ENCODE assay signal across 13 cellular contexts in genomic region chr6:120005292-120005976, GRCh38.
A peak's percentile ranks its signal among the peaks of the same experiment; 100 is the strongest.
DNase-seq lines count a peak whose midpoint lies in the region; ATAC-seq and TF ChIP-seq lines count a peak whose summit lies in the region.
"Had no signal": no experiment of that assay in that cellular context is flagged by ENCODE, and none has a peak within 500 bp of the region (broad histone marks: within the 10 kb centered on the region; RNA-seq: fewer than 3 reads in every experiment).

No MANE protein-coding gene starts in this region.

- H3K27me3 ChIP-seq in GM23248 (replicated peaks; ENCODE audit: insufficient read depth) (no peaks in the 10 kb centered on the region), neural progenitor cell (no peaks in the 10 kb centered on the region)
- H3K27me3 ChIP-seq: heart right ventricle had no signal

- H3K4me3 ChIP-seq in GM23248 (no peak overlapping the region), neural progenitor cell (no peak overlapping the region)
- H3K4me3 ChIP-seq: heart right ventricle had no signal

- H3F3A ChIP-seq in GM23248 (ENCODE audit: insufficient read depth) (no peaks in the 10 kb centered on the region), neural progenitor cell (ENCODE audit: low read depth) (no peaks in the 10 kb centered on the region)

- no peaks in the 10 kb centered on the region for H3K9me3 Mint-ChIP-seq in neural progenitor cell
- peaks cover 4% of the 10 kb centered on the region for H3K9me3 Mint-ChIP-seq in chondrocyte (ENCODE audit: low read depth)
- H3K9me3 Mint-ChIP-seq in endothelial cell (ENCODE audit: unreplicated experiment) = no peaks in the 10 kb centered on the region

- no peaks in the 10 kb centered on the region for H3K36me3 Mint-ChIP-seq in neural progenitor cell
- no peaks in the 10 kb centered on the region for H3K36me3 Mint-ChIP-seq in chondrocyte (ENCODE audit: low read depth)
- no peaks in the 10 kb centered on the region for H3K36me3 Mint-ChIP-seq in endothelial cell (ENCODE audit: low read depth, unreplicated experiment)

- 77 to 79% methylated on average over 12 of the region's 12 CpGs for WGBS in GM23248 (ENCODE audit: low coverage in 1 of 2, low lambda C conversion rate in 2 of 2, missing lambda C conversion rate in 2 of 2), 2 experiments

- H4K20me1 ChIP-seq in GM23248 (ENCODE audit: insufficient read depth) (no peaks in the 10 kb centered on the region), neural progenitor cell (ENCODE audit: low read depth) (no peaks in the 10 kb centered on the region)

- no peak overlapping the region for H3K27ac Mint-ChIP-seq in neural progenitor cell
- no peak overlapping the region for H3K27ac Mint-ChIP-seq in chondrocyte (ENCODE audit: unreplicated experiment)
- H3K27ac Mint-ChIP-seq in endothelial cell (ENCODE audit: unreplicated experiment) = no peak overlapping the region
- H3K27ac Mint-ChIP-seq: nephron had no signal

- H2AFZ ChIP-seq in GM23248 (no peak overlapping the region), neural progenitor cell (replicated peaks) (peak overlapping the region; percentile 66)

- no peak for TF ChIP-seq CTCF in neural progenitor cell (IDR thresholded peaks at IDR 0.05)
- TF ChIP-seq CTCF in chondrocyte (IDR thresholded peaks at IDR 0.05) = no peak
- TF ChIP-seq CTCF in endothelial cell (IDR thresholded peaks at IDR 0.05; ENCODE audit: unreplicated experiment) = no peak

- in situ Hi-C loops in GM23248 (cut with MboI) = no loop called here

- H3K27me3 Mint-ChIP-seq in neural progenitor cell (ENCODE audit: insufficient read depth, low read depth) = no peaks in the 10 kb centered on the region
- H3K27me3 Mint-ChIP-seq in chondrocyte (ENCODE audit: low read depth) = peaks cover 8% of the 10 kb centered on the region
- H3K27me3 Mint-ChIP-seq in endothelial cell (ENCODE audit: unreplicated experiment) = no peaks in the 10 kb centered on the region

- H3K36me3 ChIP-seq in GM23248 (ENCODE audit: low read depth) = no peaks in the 10 kb centered on the region
- no peaks in the 10 kb centered on the region for H3K36me3 ChIP-seq in neural progenitor cell
- H3K36me3 ChIP-seq: heart right ventricle had no signal

- H3K9me3 ChIP-seq in GM23248 (ENCODE audit: low read depth) = no peaks in the 10 kb centered on the region
- H3K9me3 ChIP-seq in neural progenitor cell (ENCODE audit: low read depth) = no peaks in the 10 kb centered on the region

- no peaks in the 10 kb centered on the region for H3K4me1 ChIP-seq in GM23248 (ENCODE audit: insufficient read depth)
- no peaks in the 10 kb centered on the region for H3K4me1 ChIP-seq in neural progenitor cell
- H3K4me1 ChIP-seq: heart right ventricle had no signal

- H3K79me2 ChIP-seq in GM23248 (ENCODE audit: insufficient read depth) = no peaks in the 10 kb centered on the region
- no peaks in the 10 kb centered on the region for H3K79me2 ChIP-seq in neural progenitor cell (ENCODE audit: low read depth)

- H3K27ac ChIP-seq in GM23248 (no peak overlapping the region), neural progenitor cell (no peak overlapping the region)
- H3K27ac ChIP-seq: heart right ventricle had no signal

- no peaks in the 10 kb centered on the region for H3K9me2 ChIP-seq in GM23248 (ENCODE audit: insufficient read depth)

- H3K4me3 Mint-ChIP-seq in neural progenitor cell = no peak overlapping the region
- no peak overlapping the region for H3K4me3 Mint-ChIP-seq in chondrocyte (ENCODE audit: unreplicated experiment)
- H3K4me3 Mint-ChIP-seq in endothelial cell (ENCODE audit: unreplicated experiment) = no peak overlapping the region
- H3K4me3 Mint-ChIP-seq: nephron had no signal

- H3K9ac ChIP-seq in GM23248 (no peak overlapping the region), neural progenitor cell (no peak overlapping the region)

- H3K4me2 ChIP-seq in GM23248 (ENCODE audit: unreplicated experiment) (no peak overlapping the region), neural progenitor cell (no peak overlapping the region)

- no peaks in the 10 kb centered on the region for H3K4me1 Mint-ChIP-seq in neural progenitor cell
- no peaks in the 10 kb centered on the region for H3K4me1 Mint-ChIP-seq in chondrocyte (ENCODE audit: low read depth)
- no peaks in the 10 kb centered on the region for H3K4me1 Mint-ChIP-seq in endothelial cell (ENCODE audit: unreplicated experiment)
- H3K4me1 Mint-ChIP-seq: nephron had no signal

- no peak for ATAC-seq in HG02588 (IDR thresholded peaks at IDR 0.05; ENCODE audit: unreplicated experiment)
- ATAC-seq: heart right ventricle, Right ventricle myocardium inferior had no signal

- DNase-seq in GM23248 = peak; percentile 0
- peak; percentile 90 for DNase-seq in NCI-H1436 (lab: John Stamatoyannopoulos, UW)
- peak; percentile 85 for DNase-seq in RPMI7951 (ENCODE audit: low read depth)
- no peak for DNase-seq in neural progenitor cell (ENCODE audit: low spot score)
- DNase-seq in chondrocyte (ENCODE audit: low spot score) = no peak
- DNase-seq in endothelial cell (ENCODE audit: low spot score) = no peak
- DNase-seq in HCEC 1CT = no peak
- DNase-seq: COR-L47, heart right ventricle, NCI-H1694 had no signal

Comparison
In these comparisons a context has a peak if more than half of its experiments do, and no peak if none do; other contexts are left out.
1. DNase-seq: peak in GM23248 (single experiment), NCI-H1436 (single experiment) and RPMI7951 (single experiment); none in neural progenitor cell (single experiment), chondrocyte (single experiment), endothelial cell (single experiment) and HCEC 1CT (single experiment).